ENCODE assay signal across 16 cellular contexts in genomic region chr22:44139773-44140172, GRCh38. TPM values are rescaled to one million over a fixed set of nuclear protein-coding genes. Genes with fewer than 3 reads are reported as not detected.
DNase-seq lines count a peak whose midpoint lies in the region; ATAC-seq, FAIRE-seq and TF ChIP-seq lines count a peak whose summit lies in the region.
"Had no signal": no experiment of that assay in that cellular context is flagged by ENCODE, and none has a peak within 500 bp of the region (broad histone marks: within the 10 kb centered on the region; RNA-seq: fewer than 3 reads in every experiment).

No MANE protein-coding gene starts in this region.

- H3K4me3 ChIP-seq in right cardiac atrium (ENCODE audit: low read length) (no peak overlapping the region), endocrine pancreas (ENCODE audit: control insufficient read depth, insufficient read depth, low read length) (peak overlapping the region; percentile 32), stomach (no peak overlapping the region)
- H3K4me3 ChIP-seq: MG63 had no signal

- H3K9ac ChIP-seq in endocrine pancreas (ENCODE audit: control insufficient read depth, insufficient read depth, low read length): no peak overlapping the region

- H3K27me3 ChIP-seq in right cardiac atrium (ENCODE audit: control insufficient read depth, insufficient read depth): no peaks in the 10 kb centered on the region
- H3K27me3 ChIP-seq in endocrine pancreas (ENCODE audit: control insufficient read depth, insufficient read depth, low read length): no peaks in the 10 kb centered on the region
- H3K27me3 ChIP-seq in stomach: no peaks in the 10 kb centered on the region
- H3K27me3 ChIP-seq: MG63 had no signal

- ATAC-seq in Right ventricle myocardium inferior (peak; percentile 59), right cardiac atrium (no peak), HG02798 (IDR thresholded peaks at IDR 0.05; ENCODE audit: poor library complexity, unreplicated experiment) (no peak)

- no peak for TF ChIP-seq EP300 in stomach (IDR thresholded peaks at IDR 0.05)

- H3K4me1 ChIP-seq in right cardiac atrium (ENCODE audit: control insufficient read depth, insufficient read depth, low read length) (no peaks in the 10 kb centered on the region), endocrine pancreas (ENCODE audit: control insufficient read depth, insufficient read depth, low read length) (no peaks in the 10 kb centered on the region), stomach (peaks cover 0 to 29% (median 9%) of the 10 kb centered on the region in 4 donors)

- H3K36me3 ChIP-seq in endocrine pancreas (ENCODE audit: control insufficient read depth, insufficient read depth, low read length) (no peaks in the 10 kb centered on the region), stomach (peaks cover 10 to 50% (median 46%) of the 10 kb centered on the region in 4 donors)

- TF ChIP-seq CTCF in stomach (IDR thresholded peaks at IDR 0.05): no peak

- peaks cover 3% of the 10 kb centered on the region for H3K9me3 ChIP-seq in right cardiac atrium (ENCODE audit: control insufficient read depth, low read length)
- H3K9me3 ChIP-seq in endocrine pancreas (ENCODE audit: control insufficient read depth, low read length): peaks cover 3% of the 10 kb centered on the region
- peaks cover 0 to 23% (median 19%) of the 10 kb centered on the region in 4 donors for H3K9me3 ChIP-seq in stomach

- 75% methylated on average over 6 of the region's 6 CpGs for WGBS in right cardiac atrium
- 42 to 72% (median 58%) methylated on average over 6 of the region's 6 CpGs for WGBS in stomach, 5 donors

- H3K27ac ChIP-seq in right cardiac atrium (ENCODE audit: low read length): no peak overlapping the region
- H3K27ac ChIP-seq in stomach: peak overlapping the region in 1 of 5 donors; percentile 40

- DNase-seq in Right ventricle myocardium inferior (ENCODE audit: missing footprints) (no peak), right cardiac atrium (no peak), NCI-H2029 treated with DMSO at 0.1 percent for 48 hours (lab: John Stamatoyannopoulos, UW) (peak; percentile 82), stomach (peak; percentile 29), NCI-H128 (lab: John Stamatoyannopoulos, UW; ENCODE audit: unreplicated experiment) (no peak), GM19239 (ENCODE audit: insufficient read length, low spot score) (no peak)
- DNase-seq: C1 segment of cervical spinal cord, H7, MG63, NCI-H1694 treated with DMSO at 0.1 percent for 48 hours, NCI-H526 treated with DMSO at 0.1 percent for 48 hours, SIG-M5 had no signal

- intact Hi-C loops in Right ventricle myocardium inferior (cut with DNase I) (no loop called here), right cardiac atrium (cut with DNase I) (no loop called here), stomach (cut with DNase I; ENCODE audit: low total_unique reads) (no loop called here)

- no peak for FAIRE-seq in GM19239 (lab: Jason Lieb, UNC)
- FAIRE-seq: A204.1, RCC 7860 had no signal

- TF ChIP-seq POLR2A in stomach (IDR thresholded peaks at IDR 0.05): no peak

RNA-seq across cellular contexts. Expression of gene PARVG, which starts 41.0 kb away (rescaled TPM):
- 3.1 TPM for total RNA-seq in Right ventricle myocardium inferior
- 1 to 10 TPM; 3.1 to 6.4 (median 5.5) TPM for total RNA-seq in right cardiac atrium
- 4.3 TPM for polyA plus RNA-seq in right cardiac atrium
- 10 to 100 TPM; 12.3 to 78.2 (median 51.9) TPM for total RNA-seq in stomach
- 1 to 10 TPM; 5.7 to 7.3 (median 5.9) TPM for polyA plus RNA-seq in stomach

Comparison
In these comparisons a context has a peak if more than half of its experiments do, and no peak if none do; other contexts are left out.
1. DNase-seq: peak in NCI-H2029 treated with DMSO at 0.1 percent for 48 hours (single experiment) and stomach (single experiment); none in Right ventricle myocardium inferior (single experiment), right cardiac atrium (0 of 3), NCI-H128 (single experiment) and GM19239 (single experiment).